In the genomic region with DNA sequence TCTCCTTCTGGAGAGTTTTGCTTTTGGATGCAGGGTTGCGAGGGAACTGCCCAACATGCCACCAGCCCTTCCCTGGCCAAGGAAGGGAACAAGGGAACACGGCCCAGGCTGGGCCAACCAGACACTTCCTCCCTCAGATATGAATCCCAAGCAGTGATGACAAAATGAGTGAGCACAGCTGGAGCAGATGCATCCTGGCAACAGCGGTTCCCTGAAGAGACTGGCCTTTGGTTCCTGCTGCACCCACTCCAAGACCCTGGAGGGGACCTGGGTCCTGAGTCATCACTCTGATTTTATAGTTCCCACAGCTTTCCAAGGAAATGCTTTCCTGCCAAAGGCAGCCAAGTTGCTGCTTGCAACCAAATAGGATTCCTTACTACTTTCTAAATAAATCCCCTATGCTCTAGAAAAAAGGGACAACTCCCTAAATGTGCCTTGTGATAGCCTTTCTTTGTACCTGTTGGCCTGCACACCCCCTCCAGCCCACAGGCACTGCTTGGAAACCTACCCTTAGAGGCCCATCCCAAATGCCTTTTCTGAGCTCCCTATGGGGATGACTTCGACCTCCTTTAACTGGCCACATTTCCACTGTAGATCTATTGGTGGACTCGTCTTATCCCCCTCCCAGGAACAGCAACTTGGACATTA, we compare ENCODE assay signal across 9 cellular contexts. TPM values are rescaled to one million over a fixed set of nuclear protein-coding genes. Genes with fewer than 3 reads are reported as not detected.
A peak's percentile ranks its signal among the peaks of the same experiment; 100 is the strongest.
DNase-seq lines count a peak whose midpoint lies in the region; ATAC-seq and TF ChIP-seq lines count a peak whose summit lies in the region.
"Had no signal": no experiment of that assay in that cellular context is flagged by ENCODE, and none has a peak within 500 bp of the region (broad histone marks: within the 10 kb centered on the region; RNA-seq: fewer than 3 reads in every experiment).

No MANE protein-coding gene starts in this region.

- 40 to 55% methylated on average over 5 of the region's 5 CpGs for WGBS in esophagus, 2 donors
- no CpG with 5 or more reads among the region's 5 CpGs for WGBS in neuronal stem cell (ENCODE audit: extremely low coverage in 2 of 2, insufficient read length in 2 of 2, insufficient replicate concordance in 1 of 2), 2 donors

- TF ChIP-seq POLR2A in NB4 (IDR thresholded peaks at IDR 0.05; ENCODE audit: extremely low read depth, insufficient read length), result no peak

- no peak overlapping the region for H2BK5ac ChIP-seq in neuronal stem cell (ENCODE audit: low read length)

- no peaks in the 10 kb centered on the region for H4K20me1 ChIP-seq in DOHH2 (ENCODE audit: control insufficient read depth, insufficient read depth, low read depth, low read length)

- H3K36me3 ChIP-seq in DOHH2 (ENCODE audit: control insufficient read depth, low read length) (peaks cover 51% of the 10 kb centered on the region), esophagus (ENCODE audit: control insufficient read depth in 2 of 2, insufficient read depth in 2 of 2, low read length in 1 of 2) (no peaks in the 10 kb centered on the region), neuronal stem cell (replicated peaks in 1 of 2; ENCODE audit: control insufficient read depth in 2 of 2, insufficient read depth in 2 of 2, low read length in 2 of 2) (peaks cover 3 to 16% of the 10 kb centered on the region in 2 donors)
- H3K36me3 ChIP-seq: pancreas had no signal

- no peaks in the 10 kb centered on the region for H3K9me2 ChIP-seq in DOHH2 (replicated peaks; ENCODE audit: control insufficient read depth, low read length)

- H3K79me2 ChIP-seq in DOHH2 (ENCODE audit: control insufficient read depth, low read length), result peaks cover 80% of the 10 kb centered on the region

- H3K27ac ChIP-seq in DOHH2 (ENCODE audit: low read depth, low read length) (peak overlapping the region; percentile 100), esophagus (ENCODE audit: low read depth in 2 of 2, low read length in 1 of 2) (peak overlapping the region; percentile 64 to 66), neuronal stem cell (replicated peaks; ENCODE audit: low read length) (no peak overlapping the region)
- H3K27ac ChIP-seq: pancreas had no signal

- peak; percentile 56 for DNase-seq in NB4 (ENCODE audit: low read depth)
- DNase-seq in neuronal stem cell (ENCODE audit: low spot score), result no peak
- DNase-seq in HPDE6-E6E7 (ENCODE audit: extremely low spot score), result no peak
- DNase-seq: pancreas had no signal

- H3F3A ChIP-seq in DOHH2 (ENCODE audit: control insufficient read depth, insufficient read depth), result peaks cover 41% of the 10 kb centered on the region

- H3K9me3 ChIP-seq in DOHH2 (ENCODE audit: control insufficient read depth, insufficient read depth, low read length), result no peaks in the 10 kb centered on the region
- H3K9me3 ChIP-seq in esophagus (ENCODE audit: control insufficient read depth in 2 of 2, insufficient read depth in 1 of 2, low read depth in 1 of 2, low read length in 1 of 2), result no peaks in the 10 kb centered on the region
- no peaks in the 10 kb centered on the region for H3K9me3 ChIP-seq in neuronal stem cell (replicated peaks in 1 of 2; ENCODE audit: control insufficient read depth in 2 of 2, insufficient read depth in 1 of 2, low read depth in 1 of 2, low read length in 2 of 2)
- H3K9me3 ChIP-seq: pancreas had no signal

- no peak overlapping the region for H2BK12ac ChIP-seq in neuronal stem cell (ENCODE audit: low read length)

- H3K4me3 ChIP-seq in DOHH2 (ENCODE audit: low read length) (peak overlapping the region; percentile 69), NB4 (ENCODE audit: low read depth, low read length) (peak overlapping the region; percentile 29), esophagus (ENCODE audit: low read depth in 1 of 2, low read length in 2 of 2) (no peak overlapping the region), neuronal stem cell (ENCODE audit: low read length in 2 of 2) (no peak overlapping the region)
- H3K4me3 ChIP-seq: pancreas had no signal

- no peak overlapping the region for H2AFZ ChIP-seq in neuronal stem cell (ENCODE audit: low read length)

- H2BK15ac ChIP-seq in neuronal stem cell (ENCODE audit: low read length), result no peak overlapping the region

- no peak overlapping the region for H3K4ac ChIP-seq in neuronal stem cell (ENCODE audit: low read length)

- H3K14ac ChIP-seq in neuronal stem cell (ENCODE audit: low read length), result no peak overlapping the region

- H3K27me3 ChIP-seq in DOHH2 (ENCODE audit: control insufficient read depth, low read length) (no peaks in the 10 kb centered on the region), esophagus (ENCODE audit: control insufficient read depth in 1 of 2, insufficient read depth in 2 of 2, low read length in 2 of 2) (no peaks in the 10 kb centered on the region), neuronal stem cell (ENCODE audit: control insufficient read depth in 3 of 3, insufficient read depth in 3 of 3, low read depth in 1 of 3, low read length in 3 of 3) (no peaks in the 10 kb centered on the region)
- H3K27me3 ChIP-seq: pancreas had no signal

- H2AK5ac ChIP-seq in neuronal stem cell (ENCODE audit: low read depth, low read length), result peak overlapping the region; percentile 31

- H3K4me2 ChIP-seq in DOHH2 (ENCODE audit: low read length), result peak overlapping the region; percentile 96
- no peak overlapping the region for H3K4me2 ChIP-seq in neuronal stem cell (ENCODE audit: insufficient read depth, low read length, poor library complexity, severe bottlenecking)

- no peak overlapping the region for H4K8ac ChIP-seq in neuronal stem cell (ENCODE audit: low read depth, low read length)

- H3K18ac ChIP-seq in neuronal stem cell (ENCODE audit: low read length), result no peak overlapping the region

- H3K4me1 ChIP-seq in DOHH2 (ENCODE audit: control insufficient read depth, low read length) (peaks cover 81% of the 10 kb centered on the region), esophagus (ENCODE audit: control insufficient read depth in 2 of 2, insufficient read depth in 2 of 2, low read length in 1 of 2) (peaks cover 12 to 14% of the 10 kb centered on the region in 2 donors), neuronal stem cell (ENCODE audit: control insufficient read depth in 2 of 2, insufficient read depth in 1 of 2, low read depth in 1 of 2, low read length in 2 of 2) (peaks cover 34 to 44% of the 10 kb centered on the region in 2 donors)

- H4K91ac ChIP-seq in neuronal stem cell (ENCODE audit: low read depth, low read length, poor library complexity), result no peak overlapping the region

- no peak overlapping the region for H2BK120ac ChIP-seq in neuronal stem cell (ENCODE audit: low read depth, low read length)

- H3K9ac ChIP-seq in neuronal stem cell (ENCODE audit: low read depth, low read length, poor library complexity), result no peak overlapping the region

- TF ChIP-seq CTCF in DOHH2 (IDR thresholded peaks at IDR 0.05; ENCODE audit: low read depth, low read length, poor library complexity, severe bottlenecking) (no peak), NB4 (IDR thresholded peaks at IDR 0.05; ENCODE audit: low read depth, low read length) (no peak)

- H3K79me1 ChIP-seq in neuronal stem cell (ENCODE audit: low read depth, low read length), result peaks cover 8% of the 10 kb centered on the region

- no peak overlapping the region for H3K23ac ChIP-seq in neuronal stem cell (ENCODE audit: low read depth, low read length, poor library complexity)

- no peak for ATAC-seq in GM19035 (IDR thresholded peaks at IDR 0.05; ENCODE audit: unreplicated experiment)
- ATAC-seq in GM18858 (IDR thresholded peaks at IDR 0.05; ENCODE audit: unreplicated experiment), result no peak
- no peak for ATAC-seq in GM18909 (IDR thresholded peaks at IDR 0.05; ENCODE audit: poor library complexity, unreplicated experiment)

RNA-seq across cellular contexts. Expression of gene ST3GAL2, which starts 5.3 kb away (rescaled TPM):
- polyA plus RNA-seq in esophagus, result 1 to 10 TPM; 1.6 to 1.7 TPM
- 21.9 TPM for polyA plus RNA-seq in neuronal stem cell (2013, experiment 1 of 2)
- 23.3 TPM for polyA plus RNA-seq in neuronal stem cell (2013, experiment 2 of 2)

RNA-seq across cellular contexts. Expression of gene FCSK, which starts 20.8 kb away (rescaled TPM):
- 10 to 100 TPM in 1 of 2 donors, 1 to 10 TPM in 1; 7.6 to 11.3 TPM for polyA plus RNA-seq in esophagus
- polyA plus RNA-seq in neuronal stem cell (2013, experiment 1 of 2), result 2.1 TPM
- polyA plus RNA-seq in neuronal stem cell (2013, experiment 2 of 2), result 2.4 TPM

Comparison
In these comparisons a context has a peak if more than half of its experiments do, and no peak if none do; other contexts are left out.
1. H3K4me3 ChIP-seq: peak in DOHH2 (single experiment) and NB4 (single experiment); none in esophagus (0 of 2) and neuronal stem cell (0 of 2).